ENCODE assay signal across 25 cellular contexts in genomic region chr16:87472142-87472778, GRCh38.
"Had no signal": no experiment of that assay in that cellular context is flagged by ENCODE, and none has a peak within 500 bp of the region (broad histone marks: within the 10 kb centered on the region; RNA-seq: fewer than 3 reads in every experiment).

No MANE protein-coding gene starts in this region.

- H3K4me1 ChIP-seq: foreskin keratinocyte had no signal

- H3K27ac Mint-ChIP-seq: activated CD8-positive, alpha-beta T cell treated with anti-CD3 and anti-CD28 coated beads, Interleukin-2, amount 10 ng/mL, durations not matched to agents 7 days and 5 days; activated naive CD8-positive, alpha-beta T cell treated with anti-CD3 and anti-CD28 coated beads, Interleukin-2, amount 50 U/mL, for 24 hours; activated T-helper 1 cell treated with anti-CD3 and anti-CD28 coated beads, Interleukin-12 subunit alpha, Interleukin-12 subunit beta, Interleukin-2, Interleukin-4 antibody, amounts not matched to agents 30 ng/mL and 10 ng/mL and 1 ng/mL, durations not matched to agents 14 hours and 24 hours and 36 hours; memory B cell; stimulated activated naive CD8-positive, alpha-beta T cell treated with anti-CD3 and anti-CD28 coated beads, Interleukin-15, Interleukin-2, amounts not matched to agents 100 ng/mL and 50 ng/mL, for 24 hours had no signal

- H3K4me3 ChIP-seq: body of pancreas, cardiac muscle cell, ovary, psoas muscle, right atrium auricular region, thyroid gland had no signal

- H3K27ac ChIP-seq: body of pancreas, cardiac muscle cell, foreskin keratinocyte, psoas muscle had no signal

- ATAC-seq: activated CD8-positive, alpha-beta T cell treated with anti-CD3 and anti-CD28 coated beads, Interleukin-2, amount 10 ng/mL, durations not matched to agents 7 days and 5 days; activated naive CD8-positive, alpha-beta T cell treated with anti-CD3 and anti-CD28 coated beads, Interleukin-2, amount 50 U/mL, for 24 hours; body of pancreas; foreskin keratinocyte; psoas muscle had no signal

- H3K36me3 ChIP-seq: cardiac muscle cell, ovary, right atrium auricular region, thyroid gland had no signal

- H3K27me3 ChIP-seq: body of pancreas, cardiac muscle cell, foreskin keratinocyte, ovary, right atrium auricular region, thyroid gland had no signal

- H3K4me3 Mint-ChIP-seq: activated CD8-positive, alpha-beta T cell treated with anti-CD3 and anti-CD28 coated beads, Interleukin-2, amount 10 ng/mL, durations not matched to agents 7 days and 5 days; activated naive CD8-positive, alpha-beta T cell treated with anti-CD3 and anti-CD28 coated beads, Interleukin-2, amount 50 U/mL, for 24 hours; activated T-helper 1 cell treated with anti-CD3 and anti-CD28 coated beads, Interleukin-12 subunit alpha, Interleukin-12 subunit beta, Interleukin-2, Interleukin-4 antibody, amounts not matched to agents 30 ng/mL and 10 ng/mL and 1 ng/mL, durations not matched to agents 14 hours and 24 hours and 36 hours; memory B cell; stimulated activated naive CD8-positive, alpha-beta T cell treated with anti-CD3 and anti-CD28 coated beads, Interleukin-15, Interleukin-2, amounts not matched to agents 100 ng/mL and 50 ng/mL, for 24 hours had no signal

- DNase-seq: activated CD4-positive, alpha-beta T cell treated with anti-CD3 and anti-CD28 coated beads for 1 hour; activated CD4-positive, alpha-beta T cell treated with anti-CD3 and anti-CD28 coated beads, Interleukin-2, amount 50 U/mL, for 1 hour; activated CD8-positive, alpha-beta T cell treated with anti-CD3 and anti-CD28 coated beads, Interleukin-2, amount 10 ng/mL, durations not matched to agents 7 days and 5 days; activated gamma-delta T cell; activated naive CD4-positive, alpha-beta T cell treated with anti-CD3 and anti-CD28 coated beads, Interleukin-2, amount 50 U/mL, for 16 hours; activated naive CD8-positive, alpha-beta T cell treated with anti-CD3 and anti-CD28 coated beads, Interleukin-2, amount 50 U/mL, for 24 hours; body of pancreas; dermis blood vessel endothelial cell; effector CD8-positive, alpha-beta T cell; erythroblast; foreskin keratinocyte; hypothalamus; psoas muscle; stimulated activated CD4-positive, alpha-beta T cell treated with anti-CD3 and anti-CD28 coated beads, Interleukin-1b, Interleukin-23, amount 100 ng/mL, for 48 hours; substantia nigra; T-helper 1 cell; T-helper 9 cell; thyroid gland had no signal

- H3K27me3 Mint-ChIP-seq: activated naive CD8-positive, alpha-beta T cell treated with anti-CD3 and anti-CD28 coated beads, Interleukin-2, amount 50 U/mL, for 24 hours; stimulated activated naive CD8-positive, alpha-beta T cell treated with anti-CD3 and anti-CD28 coated beads, Interleukin-15, Interleukin-2, amounts not matched to agents 100 ng/mL and 50 ng/mL, for 24 hours had no signal

- H3K9me3 Mint-ChIP-seq: activated naive CD8-positive, alpha-beta T cell treated with anti-CD3 and anti-CD28 coated beads, Interleukin-2, amount 50 U/mL, for 24 hours; activated T-helper 1 cell treated with anti-CD3 and anti-CD28 coated beads, Interleukin-12 subunit alpha, Interleukin-12 subunit beta, Interleukin-2, Interleukin-4 antibody, amounts not matched to agents 30 ng/mL and 10 ng/mL and 1 ng/mL, durations not matched to agents 14 hours and 24 hours and 36 hours; memory B cell; stimulated activated naive CD8-positive, alpha-beta T cell treated with anti-CD3 and anti-CD28 coated beads, Interleukin-15, Interleukin-2, amounts not matched to agents 100 ng/mL and 50 ng/mL, for 24 hours had no signal

- FAIRE-seq: urothelium cell line had no signal

- H3K9me3 ChIP-seq: body of pancreas, ovary, psoas muscle, right atrium auricular region, thyroid gland had no signal
